In genomic region chr6:139823099-139823807, GRCh38 we compare ENCODE assay signal across 29 cellular contexts.
"Had no signal": no experiment of that assay in that cellular context is flagged by ENCODE, and none has a peak within 500 bp of the region (broad histone marks: within the 10 kb centered on the region; RNA-seq: fewer than 3 reads in every experiment).

No MANE protein-coding gene starts in this region.

- H3K36me3 Mint-ChIP-seq: activated naive CD4-positive, alpha-beta T cell treated with anti-CD3 and anti-CD28 coated beads, Interleukin-2, amount 10 ng/mL, durations not matched to agents 7 days and 5 days; activated naive CD8-positive, alpha-beta T cell treated with anti-CD3 and anti-CD28 coated beads for 36 hours had no signal

- H3K4me3 Mint-ChIP-seq: activated CD8-positive, alpha-beta T cell treated with anti-CD3 and anti-CD28 coated beads for 36 hours; activated naive CD4-positive, alpha-beta T cell treated with anti-CD3 and anti-CD28 coated beads, Interleukin-2, amount 10 ng/mL, durations not matched to agents 7 days and 5 days; activated naive CD8-positive, alpha-beta T cell treated with anti-CD3 and anti-CD28 coated beads for 36 hours; activated T-cell treated with anti-CD3 and anti-CD28 coated beads, Interleukin-2, amount 50 U/mL, for 72 hours; T-helper 1 cell treated with Interleukin-12 subunit alpha and Interleukin-12 subunit beta and Interleukin-4 antibody, amounts not matched to agents 30 μg/mL and 1 μg/mL, for 36 hours had no signal

- H3K4me1 Mint-ChIP-seq: activated naive CD4-positive, alpha-beta T cell treated with anti-CD3 and anti-CD28 coated beads, Interleukin-2, amount 10 ng/mL, durations not matched to agents 7 days and 5 days; activated naive CD8-positive, alpha-beta T cell treated with anti-CD3 and anti-CD28 coated beads for 36 hours had no signal

- H3K36me3 ChIP-seq: Peyer's patch, SJSA1 had no signal

- ATAC-seq: activated CD4-positive, CD25-positive, alpha-beta regulatory T cell treated with anti-CD3 and anti-CD28 coated beads, Interleukin-2, amount 50 U/mL, for 24 hours; activated CD8-positive, alpha-beta T cell treated with anti-CD3 and anti-CD28 coated beads for 36 hours; activated T-cell treated with anti-CD3 and anti-CD28 coated beads, Interleukin-2, amount 50 U/mL, for 72 hours; SK-N-SH treated with all-trans-retinoic acid at 6 μM for 48 hours had no signal

- H3K27me3 Mint-ChIP-seq: activated naive CD4-positive, alpha-beta T cell treated with anti-CD3 and anti-CD28 coated beads, Interleukin-2, amount 10 ng/mL, durations not matched to agents 7 days and 5 days had no signal

- H3K9me3 Mint-ChIP-seq: activated CD8-positive, alpha-beta T cell treated with anti-CD3 and anti-CD28 coated beads for 36 hours; activated naive CD4-positive, alpha-beta T cell treated with anti-CD3 and anti-CD28 coated beads, Interleukin-2, amount 10 ng/mL, durations not matched to agents 7 days and 5 days; activated naive CD8-positive, alpha-beta T cell treated with anti-CD3 and anti-CD28 coated beads for 36 hours; activated T-helper 2 cell treated with anti-CD3 and anti-CD28 coated beads, Interferon-gamma antibody, Interleukin-2, Interleukin-4, amounts not matched to agents 10 μg/mL and 5 μg/mL and 100 μg/mL, durations not matched to agents 14 hours and 24 hours and 36 hours; T-helper 1 cell treated with Interleukin-12 subunit alpha and Interleukin-12 subunit beta and Interleukin-4 antibody, amounts not matched to agents 30 μg/mL and 1 μg/mL, for 36 hours had no signal

- H3K27me3 ChIP-seq: Peyer's patch, SJSA1 had no signal

- H3K4me3 ChIP-seq: Peyer's patch, SJSA1 had no signal

- FAIRE-seq: bronchial epithelial cell, TTC549 had no signal

- DNase-seq: activated CD4-positive, alpha-beta T cell treated with anti-CD3 and anti-CD28 coated beads for 4 hours; activated CD8-positive, alpha-beta memory T cell treated with anti-CD3 and anti-CD28 coated beads, Interleukin-2, amount 50 U/mL, for 4 hours; activated CD8-positive, alpha-beta T cell treated with anti-CD3 and anti-CD28 coated beads for 36 hours; activated gamma-delta T cell treated with Interleukin-2 at 50 U/mL for 16 hours; activated naive CD4-positive, alpha-beta T cell treated with anti-CD3 and anti-CD28 coated beads, Interleukin-2, amount 10 ng/mL, durations not matched to agents 7 days and 5 days; activated naive CD8-positive, alpha-beta T cell treated with anti-CD3 and anti-CD28 coated beads for 36 hours; activated T-cell treated with anti-CD3 and anti-CD28 coated beads, Interleukin-2, amount 50 U/mL, for 72 hours; anterior cingulate cortex; central memory CD4-positive, alpha-beta T cell; KG1; NCI-H1048; NCI-H146; NCI-H187 treated with DMSO at 0.1 percent for 48 hours; NCI-H2081 treated with DMSO at 0.1 percent for 48 hours; NCI-H345; NCI-H510A; NCI-H526 treated with DMSO at 0.1 percent for 48 hours; NCI-H82; Peyer's patch; Right ventricle myocardium superior; T-helper 9 cell had no signal

- H3K27ac ChIP-seq: Peyer's patch, RWPE1, SJSA1 had no signal

- H3K4me1 ChIP-seq: Peyer's patch, SJSA1 had no signal

- H3K9me3 ChIP-seq: Peyer's patch, SJSA1 had no signal

- H3K27ac Mint-ChIP-seq: activated CD8-positive, alpha-beta T cell treated with anti-CD3 and anti-CD28 coated beads for 36 hours; activated naive CD4-positive, alpha-beta T cell treated with anti-CD3 and anti-CD28 coated beads, Interleukin-2, amount 10 ng/mL, durations not matched to agents 7 days and 5 days; activated naive CD8-positive, alpha-beta T cell treated with anti-CD3 and anti-CD28 coated beads for 36 hours; activated T-cell treated with anti-CD3 and anti-CD28 coated beads, Interleukin-2, amount 50 U/mL, for 72 hours; activated T-helper 2 cell treated with anti-CD3 and anti-CD28 coated beads, Interferon-gamma antibody, Interleukin-2, Interleukin-4, amounts not matched to agents 10 μg/mL and 5 μg/mL and 100 μg/mL, durations not matched to agents 14 hours and 24 hours and 36 hours; T-helper 1 cell treated with Interleukin-12 subunit alpha and Interleukin-12 subunit beta and Interleukin-4 antibody, amounts not matched to agents 30 μg/mL and 1 μg/mL, for 36 hours had no signal
